In the genomic region with DNA sequence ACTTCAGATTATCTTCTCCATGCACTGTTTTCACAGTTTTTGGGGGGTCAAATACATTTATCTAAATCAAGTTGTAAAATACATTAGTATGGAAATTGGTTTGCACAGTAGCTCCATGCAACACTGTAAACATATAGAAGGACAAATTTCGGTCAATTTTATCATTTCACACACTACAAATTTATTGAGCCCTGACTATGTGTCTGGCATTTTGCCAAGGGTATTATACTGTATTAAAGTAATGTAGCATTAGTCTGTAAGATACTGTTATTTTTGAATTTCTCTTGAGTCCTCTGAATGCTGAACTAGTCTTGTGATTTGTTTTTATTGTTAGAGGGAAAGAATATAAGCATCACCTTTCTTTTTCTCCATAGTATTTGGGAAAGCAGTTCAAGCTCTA, we compare ENCODE assay signal across 17 cellular contexts.
DNase-seq lines count a peak whose midpoint lies in the region; ATAC-seq lines count a peak whose summit lies in the region.
"Had no signal": no experiment of that assay in that cellular context is flagged by ENCODE, and none has a peak within 500 bp of the region (broad histone marks: within the 10 kb centered on the region; RNA-seq: fewer than 3 reads in every experiment).

No MANE protein-coding gene starts in this region.

- peaks cover 7% of the 10 kb centered on the region for H3K9me3 Mint-ChIP-seq in T-helper 2 cell treated with Interferon-gamma antibody and Interleukin-4, amounts not matched to agents 5 μg/mL and 100 μg/mL, for 36 hours
- peaks cover 6% of the 10 kb centered on the region for H3K9me3 Mint-ChIP-seq in stimulated activated naive CD8-positive, alpha-beta T cell treated with anti-CD3 and anti-CD28 coated beads, Interleukin-15, Interleukin-2, amounts not matched to agents 100 ng/mL and 50 ng/mL, for 24 hours
- peaks cover 9% of the 10 kb centered on the region for H3K9me3 Mint-ChIP-seq in activated naive CD8-positive, alpha-beta T cell treated with anti-CD3 and anti-CD28 coated beads, Interleukin-2, amount 50 U/mL, for 24 hours

- peaks cover 4% of the 10 kb centered on the region for H3K27me3 Mint-ChIP-seq in T-helper 2 cell treated with Interferon-gamma antibody and Interleukin-4, amounts not matched to agents 5 μg/mL and 100 μg/mL, for 36 hours (ENCODE audit: low read depth)
- no peaks in the 10 kb centered on the region for H3K27me3 Mint-ChIP-seq in stimulated activated naive CD8-positive, alpha-beta T cell treated with anti-CD3 and anti-CD28 coated beads, Interleukin-15, Interleukin-2, amounts not matched to agents 100 ng/mL and 50 ng/mL, for 24 hours
- H3K27me3 Mint-ChIP-seq in activated naive CD8-positive, alpha-beta T cell treated with anti-CD3 and anti-CD28 coated beads, Interleukin-2, amount 50 U/mL, for 24 hours: peaks cover 3% of the 10 kb centered on the region
- H3K27me3 Mint-ChIP-seq: activated T-cell treated with anti-CD3 and anti-CD28 coated beads, Interleukin-2, amount 50 U/mL, for 24 hours had no signal

- H3K4me3 Mint-ChIP-seq in T-helper 2 cell treated with Interferon-gamma antibody and Interleukin-4, amounts not matched to agents 5 μg/mL and 100 μg/mL, for 36 hours: no peak overlapping the region
- no peak overlapping the region for H3K4me3 Mint-ChIP-seq in stimulated activated naive CD8-positive, alpha-beta T cell treated with anti-CD3 and anti-CD28 coated beads, Interleukin-15, Interleukin-2, amounts not matched to agents 100 ng/mL and 50 ng/mL, for 24 hours
- H3K4me3 Mint-ChIP-seq in activated naive CD8-positive, alpha-beta T cell treated with anti-CD3 and anti-CD28 coated beads, Interleukin-2, amount 50 U/mL, for 24 hours: peak overlapping the region; percentile 26
- H3K4me3 Mint-ChIP-seq: WTC11 had no signal

- ATAC-seq in stimulated activated naive CD8-positive, alpha-beta T cell treated with anti-CD3 and anti-CD28 coated beads, Interleukin-15, Interleukin-2, amounts not matched to agents 100 U/mL and 50 U/mL, for 24 hours: no peak
- no peak for ATAC-seq in activated naive CD8-positive, alpha-beta T cell treated with anti-CD3 and anti-CD28 coated beads, Interleukin-2, amount 50 U/mL, for 24 hours
- no peak for ATAC-seq in GM21576 (IDR thresholded peaks at IDR 0.05; ENCODE audit: unreplicated experiment)
- ATAC-seq: GM23338, heart right ventricle, WTC11 had no signal

- DNase-seq in T-helper 2 cell treated with Interferon-gamma antibody and Interleukin-4, amounts not matched to agents 5 μg/mL and 100 μg/mL, for 36 hours (ENCODE audit: low spot score): no peak
- no peak for DNase-seq in T-helper 2 cell
- DNase-seq in stimulated activated naive CD8-positive, alpha-beta T cell treated with anti-CD3 and anti-CD28 coated beads, Interleukin-15, Interleukin-2, amounts not matched to agents 100 U/mL and 50 U/mL, for 24 hours: no peak
- no peak for DNase-seq in activated naive CD8-positive, alpha-beta T cell treated with anti-CD3 and anti-CD28 coated beads, Interleukin-2, amount 50 U/mL, for 24 hours
- no peak for DNase-seq in stimulated activated CD8-positive, alpha-beta memory T cell treated with anti-CD3 and anti-CD28 coated beads, Interleukin-4, amount 100 ng/mL, for 48 hours
- DNase-seq in effector CD4-positive, alpha-beta T cell: no peak
- DNase-seq: activated T-cell treated with anti-CD3 and anti-CD28 coated beads, Interleukin-2, amount 50 U/mL, for 24 hours; kidney; NCI-H1048; NCI-H1694; NCI-H774; stimulated activated CD4-positive, alpha-beta T cell treated with anti-CD3 and anti-CD28 coated beads, Interleukin-4, amount 100 ng/mL, for 1 hour had no signal

- H3K36me3 Mint-ChIP-seq in T-helper 2 cell treated with Interferon-gamma antibody and Interleukin-4, amounts not matched to agents 5 μg/mL and 100 μg/mL, for 36 hours (ENCODE audit: low read depth): peaks cover 27% of the 10 kb centered on the region
- H3K36me3 Mint-ChIP-seq in stimulated activated naive CD8-positive, alpha-beta T cell treated with anti-CD3 and anti-CD28 coated beads, Interleukin-15, Interleukin-2, amounts not matched to agents 100 ng/mL and 50 ng/mL, for 24 hours (ENCODE audit: low read depth): peaks cover 25% of the 10 kb centered on the region
- H3K36me3 Mint-ChIP-seq in activated naive CD8-positive, alpha-beta T cell treated with anti-CD3 and anti-CD28 coated beads, Interleukin-2, amount 50 U/mL, for 24 hours (ENCODE audit: low read depth): peaks cover 20% of the 10 kb centered on the region

- H3K27ac Mint-ChIP-seq in T-helper 2 cell treated with Interferon-gamma antibody and Interleukin-4, amounts not matched to agents 5 μg/mL and 100 μg/mL, for 36 hours: peak overlapping the region; percentile 71
- peak overlapping the region; percentile 34 for H3K27ac Mint-ChIP-seq in stimulated activated naive CD8-positive, alpha-beta T cell treated with anti-CD3 and anti-CD28 coated beads, Interleukin-15, Interleukin-2, amounts not matched to agents 100 ng/mL and 50 ng/mL, for 24 hours
- no peak overlapping the region for H3K27ac Mint-ChIP-seq in activated naive CD8-positive, alpha-beta T cell treated with anti-CD3 and anti-CD28 coated beads, Interleukin-2, amount 50 U/mL, for 24 hours
- H3K27ac Mint-ChIP-seq: GM23338, WTC11 had no signal

- peaks cover 23% of the 10 kb centered on the region for H3K4me1 Mint-ChIP-seq in T-helper 2 cell treated with Interferon-gamma antibody and Interleukin-4, amounts not matched to agents 5 μg/mL and 100 μg/mL, for 36 hours (ENCODE audit: low read depth)
- peaks cover 34% of the 10 kb centered on the region for H3K4me1 Mint-ChIP-seq in stimulated activated naive CD8-positive, alpha-beta T cell treated with anti-CD3 and anti-CD28 coated beads, Interleukin-15, Interleukin-2, amounts not matched to agents 100 ng/mL and 50 ng/mL, for 24 hours (ENCODE audit: low read depth)
- H3K4me1 Mint-ChIP-seq in activated naive CD8-positive, alpha-beta T cell treated with anti-CD3 and anti-CD28 coated beads, Interleukin-2, amount 50 U/mL, for 24 hours: peaks cover 40% of the 10 kb centered on the region
